In the genomic region with DNA sequence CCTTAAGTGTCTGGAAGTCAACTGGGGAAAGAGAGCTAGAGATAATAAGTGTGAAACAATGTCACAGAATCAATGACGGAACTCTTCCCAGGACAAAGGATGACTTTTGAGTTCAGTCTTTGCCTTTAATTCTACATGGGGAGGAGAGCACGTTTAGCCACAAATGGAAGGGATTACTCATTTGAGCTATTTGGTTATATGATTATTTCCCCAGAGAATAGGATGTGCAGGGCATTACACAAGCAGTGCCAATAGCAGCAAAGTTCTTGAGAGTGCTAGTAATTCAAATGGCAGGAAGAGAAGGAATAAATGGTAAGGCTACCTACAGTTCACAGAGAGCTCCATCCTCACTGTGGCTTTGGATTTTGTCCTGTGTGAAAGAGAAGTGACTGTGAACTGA, we compare ENCODE assay signal across 1 cellular context.
TF ChIP-seq lines count a peak whose summit lies in the region.

No MANE protein-coding gene starts in this region.

TF ChIP-seq in A549, 52 proteins besides CTCF, POLR2A, EP300 and RAD21 (continued from another document):
- TF ChIP-seq EHF (CRISPR knock-in tag; IDR thresholded peaks at IDR 0.05) (no peak), REST (IDR thresholded peaks at IDR 0.05) (no peak), MAZ (IDR thresholded peaks at IDR 0.05; ENCODE audit: borderline replicate concordance, low read depth, low read length) (no peak), MYC (IDR thresholded peaks at IDR 0.05; ENCODE audit: borderline replicate concordance, low read length) (no peak), FOXS1 (CRISPR knock-in tag; IDR thresholded peaks at IDR 0.05) (no peak), ZFP36 (IDR thresholded peaks at IDR 0.05; ENCODE audit: borderline replicate concordance, partially characterized antibody) (no peak)
- TF ChIP-seq, protein P1, sequence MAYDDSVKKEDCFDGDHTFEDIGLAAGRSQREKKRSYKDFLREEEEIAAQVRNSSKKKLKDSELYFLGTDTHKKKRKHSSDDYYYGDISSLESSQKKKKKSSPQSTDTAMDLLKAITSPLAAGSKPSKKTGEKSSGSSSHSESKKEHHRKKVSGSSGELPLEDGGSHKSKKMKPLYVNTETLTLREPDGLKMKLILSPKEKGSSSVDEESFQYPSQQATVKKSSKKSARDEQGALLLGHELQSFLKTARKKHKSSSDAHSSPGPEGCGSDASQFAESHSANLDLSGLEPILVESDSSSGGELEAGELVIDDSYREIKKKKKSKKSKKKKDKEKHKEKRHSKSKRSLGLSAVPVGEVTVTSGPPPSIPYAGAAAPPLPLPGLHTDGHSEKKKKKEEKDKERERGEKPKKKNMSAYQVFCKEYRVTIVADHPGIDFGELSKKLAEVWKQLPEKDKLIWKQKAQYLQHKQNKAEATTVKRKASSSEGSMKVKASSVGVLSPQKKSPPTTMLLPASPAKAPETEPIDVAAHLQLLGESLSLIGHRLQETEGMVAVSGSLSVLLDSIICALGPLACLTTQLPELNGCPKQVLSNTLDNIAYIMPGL (CRISPR knock-in tag; IDR thresholded peaks at IDR 0.05; ENCODE audit: borderline replicate concordance) = no peak
